21 cellular contexts compared by ENCODE assay signal in the genomic region with DNA sequence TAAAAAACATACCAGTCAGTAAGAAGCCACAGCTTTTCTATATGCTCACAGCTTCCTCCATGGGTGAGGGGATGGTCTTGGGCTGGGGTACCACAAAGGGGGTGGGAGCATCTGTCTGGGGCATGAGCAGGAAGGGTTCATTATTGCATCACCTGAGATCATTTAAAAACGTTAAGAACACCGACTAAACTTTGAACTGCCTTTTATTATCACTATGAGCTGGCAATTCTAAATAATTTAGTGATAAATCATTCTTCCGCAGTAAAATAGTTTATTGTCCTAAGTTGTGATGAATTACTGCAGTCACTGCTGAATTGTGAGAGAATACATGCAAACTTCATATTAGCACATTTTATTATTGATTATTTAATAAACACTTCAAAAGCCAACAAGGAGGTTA.
"Had no signal": no experiment of that assay in that cellular context is flagged by ENCODE, and none has a peak within 500 bp of the region (broad histone marks: within the 10 kb centered on the region; RNA-seq: fewer than 3 reads in every experiment).

No MANE protein-coding gene starts in this region.

- H3K4me2 ChIP-seq: neural progenitor cell had no signal

- H3K9ac ChIP-seq: neural progenitor cell had no signal

- H3K27me3 ChIP-seq: neural progenitor cell, ovary, spleen, stomach had no signal

- H3K27ac ChIP-seq: neural progenitor cell, ovary, spleen, stomach, thoracic aorta had no signal

- DNase-seq: activated CD4-positive, alpha-beta T cell treated with anti-CD3 and anti-CD28 coated beads, Interleukin-2, amount 50 U/mL, for 1 hour; activated CD8-positive, alpha-beta memory T cell treated with anti-CD3 and anti-CD28 coated beads for 24 hours; activated naive CD8-positive, alpha-beta T cell treated with anti-CD3 and anti-CD28 coated beads for 36 hours; amygdala; cortex of kidney; effector CD4-positive, alpha-beta T cell; head of caudate nucleus; midbrain; ovary; spleen; stimulated activated CD4-positive, alpha-beta T cell treated with anti-CD3 and anti-CD28 coated beads, Interleukin-1b, Interleukin-23, amount 100 ng/mL, for 48 hours; stomach; T-helper 9 cell had no signal

- H3K4me3 Mint-ChIP-seq: activated naive CD8-positive, alpha-beta T cell treated with anti-CD3 and anti-CD28 coated beads for 36 hours; activated T-helper 1 cell treated with anti-CD3 and anti-CD28 coated beads, Interleukin-12 subunit alpha, Interleukin-12 subunit beta, Interleukin-2, Interleukin-4 antibody, amounts not matched to agents 30 ng/mL and 10 ng/mL and 1 ng/mL, durations not matched to agents 14 hours and 24 hours and 36 hours; brain; central memory CD8-positive, alpha-beta T cell; neural progenitor cell had no signal

- H3K4me1 Mint-ChIP-seq: central memory CD8-positive, alpha-beta T cell had no signal

- H3K4me1 ChIP-seq: neural progenitor cell had no signal

- H3K9me3 Mint-ChIP-seq: activated naive CD8-positive, alpha-beta T cell treated with anti-CD3 and anti-CD28 coated beads for 36 hours; activated T-helper 1 cell treated with anti-CD3 and anti-CD28 coated beads, Interleukin-12 subunit alpha, Interleukin-12 subunit beta, Interleukin-2, Interleukin-4 antibody, amounts not matched to agents 30 ng/mL and 10 ng/mL and 1 ng/mL, durations not matched to agents 14 hours and 24 hours and 36 hours; brain; central memory CD8-positive, alpha-beta T cell; neural progenitor cell had no signal

- H3K36me3 ChIP-seq: neural progenitor cell, ovary, spleen, stomach, thoracic aorta had no signal

- H3K36me3 Mint-ChIP-seq: activated naive CD8-positive, alpha-beta T cell treated with anti-CD3 and anti-CD28 coated beads for 36 hours; brain; neural progenitor cell had no signal

- H3K27me3 Mint-ChIP-seq: brain had no signal

- ATAC-seq: activated CD4-positive, CD25-positive, alpha-beta regulatory T cell treated with anti-CD3 and anti-CD28 coated beads, Interleukin-2, amount 50 U/mL, for 24 hours; left lobe of liver; sciatic nerve had no signal

- H3K4me3 ChIP-seq: neural progenitor cell, ovary, spleen, stomach, thoracic aorta had no signal

- H2AFZ ChIP-seq: neural progenitor cell had no signal

- H3K27ac Mint-ChIP-seq: activated naive CD8-positive, alpha-beta T cell treated with anti-CD3 and anti-CD28 coated beads for 36 hours; activated T-helper 1 cell treated with anti-CD3 and anti-CD28 coated beads, Interleukin-12 subunit alpha, Interleukin-12 subunit beta, Interleukin-2, Interleukin-4 antibody, amounts not matched to agents 30 ng/mL and 10 ng/mL and 1 ng/mL, durations not matched to agents 14 hours and 24 hours and 36 hours; neural progenitor cell had no signal

- H3K9me3 ChIP-seq: ovary, spleen, stomach, thoracic aorta had no signal
